Comparison of ENCODE assay signal across 13 cellular contexts in the genomic region with DNA sequence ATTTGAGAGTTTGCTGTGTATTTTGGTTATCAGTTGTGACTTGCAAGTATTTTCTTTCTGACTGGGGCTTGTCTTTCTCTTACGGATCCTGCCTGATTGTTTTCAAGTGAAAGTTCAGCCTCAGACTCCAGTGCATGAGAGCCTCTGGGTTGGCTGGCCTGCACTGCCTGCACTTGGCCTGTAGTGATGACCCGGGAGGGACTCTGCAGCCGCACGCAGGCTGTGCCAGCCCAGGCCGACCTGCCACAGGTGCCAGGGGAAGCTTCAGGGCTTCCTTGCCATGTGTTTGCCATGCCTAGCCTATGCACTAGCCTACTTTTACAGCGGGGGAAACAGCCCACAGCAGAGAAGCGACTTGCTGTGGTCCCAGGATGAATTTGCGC.
DNase-seq lines count a peak whose midpoint lies in the region; ATAC-seq and TF ChIP-seq lines count a peak whose summit lies in the region.
"Had no signal": no experiment of that assay in that cellular context is flagged by ENCODE, and none has a peak within 500 bp of the region (broad histone marks: within the 10 kb centered on the region; RNA-seq: fewer than 3 reads in every experiment).

No MANE protein-coding gene starts in this region.

- H3K27me3 ChIP-seq in PC-3 (ENCODE audit: low read length) (no peaks in the 10 kb centered on the region), esophagus (ENCODE audit: control insufficient read depth in 1 of 2, insufficient read depth in 2 of 2, low read length in 2 of 2) (no peaks in the 10 kb centered on the region), prostate gland (replicated peaks; ENCODE audit: insufficient read depth) (no peaks in the 10 kb centered on the region)
- H3K27me3 ChIP-seq: cardiac muscle cell, left lung had no signal

- H3K4me3 ChIP-seq in PC-3 (ENCODE audit: low read length) (peak overlapping the region; percentile 16; the same call in 1 of the 2 replicates), esophagus (ENCODE audit: low read depth in 1 of 2, low read length in 2 of 2) (peak overlapping the region in 1 of 2 donors; percentile 1), prostate gland (no peak overlapping the region)
- H3K4me3 ChIP-seq: cardiac muscle cell, left lung had no signal

- whole genome bisulfite sequencing in esophagus, 2 donors: 47 to 56% methylated on average over 8 of the region's 8 CpGs
- 42% methylated on average over 8 of the region's 8 CpGs for WGBS in prostate gland

- H3K4me2 ChIP-seq in PC-3 (ENCODE audit: low read length): peak overlapping the region; percentile 71
- H3K4me2 ChIP-seq: SK-N-SH had no signal

- peaks cover 11% of the 10 kb centered on the region for H3K79me2 ChIP-seq in PC-3 (ENCODE audit: low read length)

- ATAC-seq in PC-3: peak; percentile 21
- no peak for ATAC-seq in GM18868 (IDR thresholded peaks at IDR 0.05; ENCODE audit: unreplicated experiment)

- BruUV-seq in PC-3 (replicated peaks; lab: Mats Ljungman, UMichigan): no TSS peak

- H3K9me3 ChIP-seq in PC-3 (ENCODE audit: low read length) (no peaks in the 10 kb centered on the region), esophagus (ENCODE audit: control insufficient read depth in 2 of 2, insufficient read depth in 1 of 2, low read depth in 1 of 2, low read length in 1 of 2) (no peaks in the 10 kb centered on the region), prostate gland (no peaks in the 10 kb centered on the region)
- H3K9me3 ChIP-seq: left lung, SK-N-SH had no signal

- no peaks in the 10 kb centered on the region for H3K9me2 ChIP-seq in PC-3 (replicated peaks; ENCODE audit: low read length)
- H3K9me2 ChIP-seq: SK-N-SH had no signal

- H4K20me1 ChIP-seq in PC-3 (ENCODE audit: low read length): no peaks in the 10 kb centered on the region

- no peak overlapping the region for H2AFZ ChIP-seq in PC-3 (ENCODE audit: low read length)

- H3F3A ChIP-seq in PC-3 (ENCODE audit: low read length, unreplicated experiment): peaks cover 19% of the 10 kb centered on the region

- POLR2A ChIA-PET in PC-3 (lab: Charles Lee; ENCODE audit: unreplicated experiment): interaction anchor here (0.6 kb wide), 2 partner anchors 77 to 117 kb away, joined by 3 read pairs; partner anchors contain the start of gene KDM4B

- intact Hi-C loops in PC-3 (cut with micrococcal nuclease): loop anchor here (5.0 kb wide), 2 partner anchors 121 to 181 kb away; no protein-coding TSS in a partner anchor
- intact Hi-C loops in prostate gland (cut with DNase I): loop anchor here (5.0 kb wide), 1 partner anchor 531 kb away; no protein-coding TSS in a partner anchor

- H3K9ac ChIP-seq in PC-3 (ENCODE audit: low read length): peak overlapping the region; percentile 17
- H3K9ac ChIP-seq: SK-N-SH had no signal

- H3K4me1 ChIP-seq in PC-3 (ENCODE audit: insufficient read depth, low read length) (peaks cover 48% of the 10 kb centered on the region), esophagus (ENCODE audit: control insufficient read depth in 2 of 2, insufficient read depth in 2 of 2, low read length in 1 of 2) (peaks cover 3 to 35% of the 10 kb centered on the region in 2 donors), prostate gland (replicated peaks) (peaks cover 31% of the 10 kb centered on the region)

- H3K27ac ChIP-seq in C4-2B: peak overlapping the region; percentile 87
- peak overlapping the region; percentile 87 for H3K27ac ChIP-seq in PC-3 (ENCODE audit: low read length)
- H3K27ac ChIP-seq in esophagus (ENCODE audit: low read depth in 2 of 2, low read length in 1 of 2): peak overlapping the region; percentile 83 to 86
- H3K27ac ChIP-seq in prostate gland: peak overlapping the region; percentile 67 to 74

- TF ChIP-seq CTCF in C4-2B (conservative IDR thresholded peaks at IDR 0.05) (no peak; the same call in 1 of the 2 replicates), PC-3 (conservative IDR thresholded peaks at IDR 0.05; ENCODE audit: low read depth, low read length) (no peak; the same call in 1 of the 2 replicates), prostate gland (IDR thresholded peaks at IDR 0.05) (peak in 1 of 4 experiments; percentile 2)

- DNase-seq in PC-3 (no peak), prostate gland (ENCODE audit: low spot score) (no peak), midbrain (lab: John Stamatoyannopoulos, UW) (no peak), iPS-NIHi7 (ENCODE audit: extremely low spot score) (no peak), COLO829 (ENCODE audit: low spot score) (no peak)
- DNase-seq: activated naive CD4-positive, alpha-beta T cell; head of caudate nucleus; SK-N-SH had no signal

- H3K36me3 ChIP-seq in PC-3 (ENCODE audit: low read depth, low read length) (peaks cover 6% of the 10 kb centered on the region; the same call in 1 of the 2 replicates), esophagus (ENCODE audit: control insufficient read depth in 2 of 2, insufficient read depth in 2 of 2, low read length in 1 of 2) (peaks cover 0 to 25% of the 10 kb centered on the region in 2 donors), prostate gland (no peaks in the 10 kb centered on the region)

- CTCF ChIA-PET in PC-3 (lab: Charles Lee): interaction anchor here (1.1 to 1.4 kb wide), 4 partner anchors 14 to 332 kb away, joined by 3 to 8 read pairs (median 6); no protein-coding TSS in a partner anchor

- no peak for TF ChIP-seq POLR2A in prostate gland (IDR thresholded peaks at IDR 0.05)
